In the genomic region with DNA sequence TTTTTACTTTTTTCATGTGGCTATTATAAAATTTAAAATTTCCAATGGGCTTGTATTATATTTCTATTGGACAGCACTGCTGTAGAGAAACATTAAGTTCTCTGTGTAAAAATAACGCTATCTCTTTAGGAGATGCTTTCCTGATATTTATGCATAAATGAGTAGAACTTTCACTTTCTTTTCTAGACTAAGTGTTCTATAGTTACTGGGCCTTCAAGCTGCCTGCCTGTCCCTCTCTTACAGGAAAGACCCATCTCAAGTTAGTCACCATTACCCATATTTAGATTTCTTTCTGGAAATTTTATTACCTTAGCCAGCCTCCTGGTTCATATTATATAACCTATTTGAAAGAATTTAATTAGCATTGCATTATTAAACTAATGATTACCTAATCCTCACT, we compare ENCODE assay signal across 9 cellular contexts. TPM values are rescaled to one million over a fixed set of nuclear protein-coding genes. Genes with fewer than 3 reads are reported as not detected.
A peak's percentile ranks its signal among the peaks of the same experiment; 100 is the strongest.
DNase-seq lines count a peak whose midpoint lies in the region; ATAC-seq, FAIRE-seq and TF ChIP-seq lines count a peak whose summit lies in the region.
"Had no signal": no experiment of that assay in that cellular context is flagged by ENCODE, and none has a peak within 500 bp of the region (broad histone marks: within the 10 kb centered on the region; RNA-seq: fewer than 3 reads in every experiment).

No MANE protein-coding gene starts in this region.

- H3K4me1 Mint-ChIP-seq in naive thymus-derived CD4-positive, alpha-beta T cell: peaks cover 49 to 80% (median 67%) of the 10 kb centered on the region in 7 donors

- CTCF ChIA-PET in naive thymus-derived CD4-positive, alpha-beta T cell (lab: Charles Lee): interaction anchor here (0.5 to 1.7 kb wide), 2 partner anchors 334 to 357 kb away, joined by 4 to 6 read pairs; no protein-coding TSS in a partner anchor

- FAIRE-seq in GM12891 (lab: Jason Lieb, UNC): no peak
- no peak for FAIRE-seq in HTR-8/SVneo (lab: Jason Lieb, UNC)

- peak; percentile 33 for ATAC-seq in GM18517 (IDR thresholded peaks at IDR 0.05; ENCODE audit: unreplicated experiment)
- ATAC-seq in HG02571 (IDR thresholded peaks at IDR 0.05; ENCODE audit: unreplicated experiment): peak; percentile 24
- no peak for ATAC-seq in naive thymus-derived CD4-positive, alpha-beta T cell
- ATAC-seq in heart right ventricle: no peak
- ATAC-seq in HG02970 (IDR thresholded peaks at IDR 0.05; ENCODE audit: low FRiP score, unreplicated experiment): no peak

- DNase-seq in OCI-M1 (lab: John Stamatoyannopoulos, UW) (peak; percentile 86), GM12891 (ENCODE audit: insufficient read length, low spot score) (no peak), HTR-8/SVneo (ENCODE audit: insufficient read length, low spot score) (no peak), heart right ventricle (no peak)
- DNase-seq in naive thymus-derived CD4-positive, alpha-beta T cell: peak in 2 of 9 donors; percentile 32 to 36
- DNase-seq: stimulated activated naive CD4-positive, alpha-beta T cell treated with Interleukin-2 at 50 U/mL for 16 hours had no signal

- H3K36me3 ChIP-seq in naive thymus-derived CD4-positive, alpha-beta T cell (ENCODE audit: control insufficient read depth in 2 of 3, insufficient read depth in 3 of 3, low read length in 3 of 3): peaks cover 0 to 7% (median 6%) of the 10 kb centered on the region in 3 experiments
- H3K36me3 ChIP-seq in heart right ventricle: no peaks in the 10 kb centered on the region

- H3K4me3 Mint-ChIP-seq in naive thymus-derived CD4-positive, alpha-beta T cell: peak overlapping the region; percentile 41 to 94 (median 66)

- TF ChIP-seq POLR2A in GM12891 (IDR thresholded peaks at IDR 0.05; ENCODE audit: low read depth, low read length): no peak

- peaks cover 0 to 60% (median 0%) of the 10 kb centered on the region in 5 donors for H3K36me3 Mint-ChIP-seq in naive thymus-derived CD4-positive, alpha-beta T cell

- no peaks in the 10 kb centered on the region for H3K9me3 ChIP-seq in naive thymus-derived CD4-positive, alpha-beta T cell (ENCODE audit: control insufficient read depth in 2 of 3, low read length in 3 of 3)
- H3K9me3 ChIP-seq in heart right ventricle: no peaks in the 10 kb centered on the region

- no peaks in the 10 kb centered on the region for H3K9me3 Mint-ChIP-seq in naive thymus-derived CD4-positive, alpha-beta T cell

- no peaks in the 10 kb centered on the region for H3K27me3 ChIP-seq in naive thymus-derived CD4-positive, alpha-beta T cell (ENCODE audit: control insufficient read depth in 2 of 2, insufficient read depth in 2 of 2, low read length in 2 of 2)
- H3K27me3 ChIP-seq in heart right ventricle: peaks cover 0 to 20% (median 15%) of the 10 kb centered on the region in 7 donors

- peak overlapping the region; percentile 34 for H3K4me3 ChIP-seq in naive thymus-derived CD4-positive, alpha-beta T cell (ENCODE audit: low read length)
- H3K4me3 ChIP-seq in heart right ventricle: peak overlapping the region in 1 of 10 donors; percentile 73

- peaks cover 28 to 38% of the 10 kb centered on the region in 2 donors for H3K4me1 ChIP-seq in naive thymus-derived CD4-positive, alpha-beta T cell (ENCODE audit: control insufficient read depth in 2 of 2, insufficient read depth in 2 of 2, low read length in 2 of 2)
- peaks cover 0 to 68% (median 9%) of the 10 kb centered on the region in 9 donors for H3K4me1 ChIP-seq in heart right ventricle

- no peaks in the 10 kb centered on the region for H3K27me3 Mint-ChIP-seq in naive thymus-derived CD4-positive, alpha-beta T cell

- H3K27ac ChIP-seq in naive thymus-derived CD4-positive, alpha-beta T cell (ENCODE audit: low read depth, low read length): peak overlapping the region; percentile 68
- peak overlapping the region in 1 of 10 donors; percentile 92 for H3K27ac ChIP-seq in heart right ventricle

- 63 to 68% methylated on average over 1 of the region's 1 CpG for WGBS in heart right ventricle, 2 donors

- TF ChIP-seq CTCF in heart right ventricle (IDR thresholded peaks at IDR 0.05): no peak

- intact Hi-C loops in naive thymus-derived CD4-positive, alpha-beta T cell (cut with micrococcal nuclease): loop anchor here (2.0 to 10.0 kb wide), 2 partner anchors 253 to 479 kb away; no protein-coding TSS in a partner anchor
- intact Hi-C loops in heart right ventricle (cut with DNase I): loop anchor here in 6 of 10 donors (5.0 to 10.0 kb wide), 3 partner anchors 355 to 1337 kb away; no protein-coding TSS in a partner anchor

- POLR2A ChIA-PET in naive thymus-derived CD4-positive, alpha-beta T cell (lab: Charles Lee): interaction anchor here (0.6 to 5.9 kb wide), 8 partner anchors 9 to 481 kb away, joined by 3 to 69 read pairs (median 3); partner anchors contain the start of genes ITPRID2 and UBE2E3

- peak overlapping the region; percentile 13 to 91 (median 89) for H3K27ac Mint-ChIP-seq in naive thymus-derived CD4-positive, alpha-beta T cell

TF ChIP-seq in GM12891, 5 proteins besides CTCF, POLR2A, EP300 and RAD21:
- TF ChIP-seq SPI1 (IDR thresholded peaks at IDR 0.05; ENCODE audit: low read depth, low read length) (no peak), PAX5 (IDR thresholded peaks at IDR 0.05; ENCODE audit: insufficient read depth, low read length, severe bottlenecking) (no peak)

RNA-seq across cellular contexts. Expression of gene ITGA4, which starts 4.8 kb away (rescaled TPM):
- total RNA-seq in naive thymus-derived CD4-positive, alpha-beta T cell: 100 to 1,000 TPM; 135 to 212 (median 159) TPM
- 100 to 1,000 TPM in 1 of 2 donors, 10 to 100 TPM in 1; 66.9 to 121 TPM for polyA plus RNA-seq in naive thymus-derived CD4-positive, alpha-beta T cell
- 40.0 TPM for polyA plus RNA-seq in GM12891 (2012; ENCODE audit: low read depth, missing spikeins)
- total RNA-seq in heart right ventricle: 1 to 10 TPM in 8 of 10 donors, under 1 TPM in 2; 0.72 to 9.2 (median 1.6) TPM
- under 1 TPM; 0.29 to 0.39 TPM for polyA plus RNA-seq in heart right ventricle

Comparison
In these comparisons a context has a peak if more than half of its experiments do, and no peak if none do; other contexts are left out.
1. ATAC-seq: peak in GM18517 (single experiment) and HG02571 (single experiment); none in naive thymus-derived CD4-positive, alpha-beta T cell (single experiment), heart right ventricle (0 of 8) and HG02970 (single experiment).
2. RNA of gene ITGA4, which starts 4.8 kb away (total RNA-seq): 135 to 212 TPM in naive thymus-derived CD4-positive, alpha-beta T cell; 0.72 to 9.2 TPM in heart right ventricle; every median in the first group is over 10 times any median in the second.